Comparison of ENCODE assay signal across 8 cellular contexts in the genomic region with DNA sequence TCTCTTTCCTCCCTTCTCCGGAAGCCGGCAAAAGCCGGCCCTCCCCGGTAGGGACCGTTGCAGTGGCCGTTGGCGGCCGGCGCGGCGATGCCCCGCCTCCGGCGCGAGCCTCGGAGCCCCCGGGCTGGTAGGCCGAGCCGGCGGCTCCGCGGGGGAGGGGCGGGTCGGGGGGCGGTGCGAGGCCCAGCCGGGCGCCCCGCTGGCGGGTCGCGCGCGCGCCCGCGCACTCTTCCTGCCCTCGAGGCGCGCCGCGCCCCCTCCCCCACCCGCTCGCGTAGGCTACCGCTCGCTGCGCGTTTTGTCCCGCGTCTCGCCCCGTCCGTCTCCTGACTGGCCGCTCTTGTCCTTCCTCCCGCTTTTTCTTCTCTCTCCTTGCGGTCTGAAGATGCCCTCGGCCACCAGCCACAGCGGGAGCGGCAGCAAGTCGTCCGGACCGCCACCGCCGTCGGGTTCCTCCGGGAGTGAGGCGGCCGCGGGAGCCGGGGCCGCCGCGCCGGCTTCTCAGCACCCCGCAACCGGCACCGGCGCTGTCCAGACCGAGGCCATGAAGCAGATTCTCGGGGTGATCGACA. TPM values are rescaled to one million over a fixed set of nuclear protein-coding genes. Genes with fewer than 3 reads are reported as not detected.
DNase-seq lines count a peak whose midpoint lies in the region; ATAC-seq and TF ChIP-seq lines count a peak whose summit lies in the region.

No MANE protein-coding gene starts in this region.

- peaks cover 0 to 38% (median 17%) of the 10 kb centered on the region in 4 donors for H3K4me1 ChIP-seq in right lobe of liver

- peak; percentile 65 for TF ChIP-seq POLR2A in GM19099 (IDR thresholded peaks at IDR 0.05; ENCODE audit: extremely low read depth, insufficient read length, low read depth)
- TF ChIP-seq POLR2A in right lobe of liver (IDR thresholded peaks at IDR 0.05) = no peak

- H3K9me3 ChIP-seq in right lobe of liver = no peaks in the 10 kb centered on the region

- peak overlapping the region; percentile 81 to 93 (median 88) for H3K4me3 ChIP-seq in right lobe of liver

- intact Hi-C loops in right lobe of liver (cut with DNase I) = no loop called here

- H3K27ac ChIP-seq in right lobe of liver = peak overlapping the region; percentile 98 to 100 (median 99)

- H3K27me3 ChIP-seq in right lobe of liver = no peaks in the 10 kb centered on the region

- peak; percentile 20 for ATAC-seq in HG03378 (IDR thresholded peaks at IDR 0.05; ENCODE audit: unreplicated experiment)
- ATAC-seq in right lobe of liver = peak; percentile 74 to 86 (median 79)

- DNase-seq in Ammon's horn (ENCODE audit: low spot score) (peak; percentile 84), NCI-H526 treated with DMSO at 0.1 percent for 48 hours (lab: John Stamatoyannopoulos, UW) (peak; percentile 76), dermis blood vessel endothelial cell (peak; percentile 93), right lobe of liver (peak; percentile 95 to 97 (median 96))
- peak; percentile 83 to 87 for DNase-seq in activated CD4-positive, alpha-beta T cell treated with anti-CD3 and anti-CD28 coated beads, Interleukin-2, amount 50 U/mL, for 4 hours
- DNase-seq in stimulated activated CD4-positive, alpha-beta T cell treated with anti-CD3 and anti-CD28 coated beads, Interleukin-4, amount 100 ng/mL, for 24 hours = peak; percentile 90

- no peak for TF ChIP-seq CTCF in right lobe of liver (IDR thresholded peaks at IDR 0.05)

- H3K36me3 ChIP-seq in right lobe of liver = peaks cover 0 to 5% (median 0%) of the 10 kb centered on the region in 4 donors

- WGBS in right lobe of liver (ENCODE audit: insufficient coverage, low coverage, low lambda C conversion rate, missing lambda C conversion rate) = 0% methylated on average over 16 of the region's 82 CpGs

RNA-seq across cellular contexts. Expression of gene CAPRIN1, which starts 0.6 kb away (rescaled TPM):
- total RNA-seq in dermis blood vessel endothelial cell (171 and 319 TPM in 2 replicates), right lobe of liver (10 to 100 TPM; 60.0 to 87.6 (median 71.2) TPM)

RNA-seq across cellular contexts. Expression of gene NAT10, which starts 53.3 kb away (rescaled TPM):
- total RNA-seq in dermis blood vessel endothelial cell = 12.1 and 28.1 TPM in 2 replicates
- 10 to 100 TPM; 11.9 to 22.9 (median 19.1) TPM for total RNA-seq in right lobe of liver

Comparison
In these comparisons a context has a peak if more than half of its experiments do, and no peak if none do; other contexts are left out.
1. Peak in every context shown above with its lines: DNase-seq, ATAC-seq, H3K4me3 ChIP-seq and H3K27ac ChIP-seq.